Comparison of ENCODE assay signal across 8 cellular contexts in genomic region chr15:79970921-79971434, GRCh38. TPM values are rescaled to one million over a fixed set of nuclear protein-coding genes. Genes with fewer than 3 reads are reported as not detected.
DNase-seq lines count a peak whose midpoint lies in the region; ATAC-seq and TF ChIP-seq lines count a peak whose summit lies in the region.

TSS of gene BCL2A1 (minus strand) at chr15:79971196. CDS start at chr15:79971119, 77 bp downstream.

- H3K27me3 Mint-ChIP-seq in activated naive CD8-positive, alpha-beta T cell treated with anti-CD3 and anti-CD28 coated beads, Interleukin-2, amount 50 U/mL, for 24 hours = no peaks in the 10 kb centered on the region
- peaks cover 3% of the 10 kb centered on the region for H3K27me3 Mint-ChIP-seq in type B pancreatic cell

- H3K27ac ChIP-seq in SK-N-SH (ENCODE audit: low read depth in 2 of 2, low read length in 1 of 2) (no peak within 1 kb of the TSS), upper lobe of left lung (peak within 1 kb of the TSS; percentile 77 to 83 (median 78))

- H3K9ac ChIP-seq in SK-N-SH = no peak within 1 kb of the TSS

- no peaks in the 10 kb centered on the region for H3K27me3 ChIP-seq in SK-N-SH (ENCODE audit: insufficient read depth)
- H3K27me3 ChIP-seq in upper lobe of left lung = no peaks in the 10 kb centered on the region

- peak within 1 kb of the TSS; percentile 98 for H3K27ac Mint-ChIP-seq in activated naive CD8-positive, alpha-beta T cell treated with anti-CD3 and anti-CD28 coated beads, Interleukin-2, amount 50 U/mL, for 24 hours
- H3K27ac Mint-ChIP-seq in type B pancreatic cell = no peak within 1 kb of the TSS

- POLR2A ChIA-PET in SK-N-SH (lab: Yijun Ruan, JAX) = no interaction called here

- no peak for TF ChIP-seq RAD21 in SK-N-SH (IDR thresholded peaks at IDR 0.05; ENCODE audit: low read length)

- TF ChIP-seq CTCF in SK-N-SH (IDR thresholded peaks at IDR 0.05) (no peak), upper lobe of left lung (IDR thresholded peaks at IDR 0.05) (no peak), type B pancreatic cell (conservative IDR thresholded peaks at IDR 0.05) (no peak)

- H3K9me3 ChIP-seq in SK-N-SH = no peaks in the 10 kb centered on the region
- no peaks in the 10 kb centered on the region for H3K9me3 ChIP-seq in upper lobe of left lung

- H3K36me3 ChIP-seq in SK-N-SH (replicated peaks in 1 of 2; ENCODE audit: control insufficient read depth in 1 of 2, insufficient read depth in 2 of 2, low read length in 1 of 2) (no peaks in the 10 kb centered on the region), upper lobe of left lung (no peaks in the 10 kb centered on the region)

- 25% methylated on average over 6 of the region's 6 CpGs for WGBS in SK-N-SH (ENCODE audit: low lambda C conversion rate)
- 25 to 35% methylated on average over 6 of the region's 6 CpGs for WGBS in upper lobe of left lung, 2 donors

- no peaks in the 10 kb centered on the region for H3K9me2 ChIP-seq in SK-N-SH

- H3K9me3 Mint-ChIP-seq in activated naive CD8-positive, alpha-beta T cell treated with anti-CD3 and anti-CD28 coated beads, Interleukin-2, amount 50 U/mL, for 24 hours = no peaks in the 10 kb centered on the region
- no peaks in the 10 kb centered on the region for H3K9me3 Mint-ChIP-seq in type B pancreatic cell

- no peak for DNase-seq in SK-N-SH
- peak; percentile 62 for DNase-seq in activated naive CD8-positive, alpha-beta T cell treated with anti-CD3 and anti-CD28 coated beads, Interleukin-2, amount 50 U/mL, for 24 hours
- DNase-seq in mesenteric fat pad (ENCODE audit: low spot score) = no peak
- peak in 1 of 2 donors; percentile 58 for DNase-seq in upper lobe of left lung
- no peak for DNase-seq in type B pancreatic cell (ENCODE audit: extremely low spot score, unreplicated experiment)
- no peak for DNase-seq in NCI-H2171 (lab: John Stamatoyannopoulos, UW)

- H3K4me1 ChIP-seq in SK-N-SH (ENCODE audit: control insufficient read depth in 1 of 2, insufficient read depth in 2 of 2, low read depth in 1 of 2, low read length in 1 of 2) (no peaks in the 10 kb centered on the region), upper lobe of left lung (peaks cover 0 to 12% (median 5%) of the 10 kb centered on the region in 4 donors)

- H3K4me2 ChIP-seq in SK-N-SH = peak within 1 kb of the TSS; percentile 14; the same call in 1 of the 2 replicates

- H3F3A ChIP-seq in SK-N-SH (replicated peaks; ENCODE audit: insufficient read depth) = no peaks in the 10 kb centered on the region

- TF ChIP-seq POLR2A in upper lobe of left lung (IDR thresholded peaks at IDR 0.05) = peak in 2 of 4 donors; percentile 25 to 87

- no peaks in the 10 kb centered on the region for H4K20me1 ChIP-seq in SK-N-SH (ENCODE audit: insufficient read depth)

- ATAC-seq in GM18858 (IDR thresholded peaks at IDR 0.05; ENCODE audit: unreplicated experiment) (peak; percentile 52), HG03066 (IDR thresholded peaks at IDR 0.05; ENCODE audit: low read depth, unreplicated experiment) (peak; percentile 63), upper lobe of left lung (ENCODE audit: low FRiP score in 2 of 2) (peak; percentile 75 to 83)
- ATAC-seq in activated naive CD8-positive, alpha-beta T cell treated with anti-CD3 and anti-CD28 coated beads, Interleukin-2, amount 50 U/mL, for 24 hours = peak; percentile 76

- H3K4me3 ChIP-seq in SK-N-SH (ENCODE audit: low read depth in 2 of 2, low read length in 1 of 2) = no peak within 1 kb of the TSS
- H3K4me3 ChIP-seq in upper lobe of left lung = peak within 1 kb of the TSS in 3 of 4 donors; percentile 18 to 45 (median 34)

- H3K36me3 Mint-ChIP-seq in activated naive CD8-positive, alpha-beta T cell treated with anti-CD3 and anti-CD28 coated beads, Interleukin-2, amount 50 U/mL, for 24 hours (ENCODE audit: low read depth) = peaks cover 20% of the 10 kb centered on the region
- H3K36me3 Mint-ChIP-seq in type B pancreatic cell = no peaks in the 10 kb centered on the region

- peak within 1 kb of the TSS; percentile 95 for H3K4me3 Mint-ChIP-seq in activated naive CD8-positive, alpha-beta T cell treated with anti-CD3 and anti-CD28 coated beads, Interleukin-2, amount 50 U/mL, for 24 hours
- H3K4me3 Mint-ChIP-seq in type B pancreatic cell = no peak within 1 kb of the TSS

- H3K4me1 Mint-ChIP-seq in activated naive CD8-positive, alpha-beta T cell treated with anti-CD3 and anti-CD28 coated beads, Interleukin-2, amount 50 U/mL, for 24 hours = peaks cover 63% of the 10 kb centered on the region
- no peaks in the 10 kb centered on the region for H3K4me1 Mint-ChIP-seq in type B pancreatic cell (ENCODE audit: unreplicated experiment)

- no peak for TF ChIP-seq EP300 in SK-N-SH (IDR thresholded peaks at IDR 0.05; ENCODE audit: borderline replicate concordance in 1 of 2, low read depth in 1 of 2, low read length in 1 of 2)
- peak in 2 of 4 donors; percentile 16 to 77 for TF ChIP-seq EP300 in upper lobe of left lung (IDR thresholded peaks at IDR 0.05)

- CTCF ChIA-PET in SK-N-SH (lab: Yijun Ruan, JAX) = no interaction called here

- H3K79me2 ChIP-seq in SK-N-SH (ENCODE audit: insufficient read depth) = no peaks in the 10 kb centered on the region

- no peak within 1 kb of the TSS for H2AFZ ChIP-seq in SK-N-SH (ENCODE audit: low read depth)

TF ChIP-seq in SK-N-SH, 30 proteins besides CTCF, POLR2A, EP300 and RAD21:
- TF ChIP-seq NFIC (IDR thresholded peaks at IDR 0.05; ENCODE audit: borderline replicate concordance) = 0 out of 2 replicates have a peak, but pooled peaks have one; percentile 4
- no peak for TF ChIP-seq SIN3A (IDR thresholded peaks at IDR 0.05; ENCODE audit: borderline replicate concordance, low read depth, low read length)

RNA-seq across cellular contexts. Expression of gene BCL2A1, which starts in this region (rescaled TPM):
- 0.08 and 0.16 TPM in 2 replicates for polyA plus RNA-seq in SK-N-SH (2012; rRNA removed)
- 0.05 and 0.06 TPM in 2 replicates for polyA plus RNA-seq in SK-N-SH (2012; cell fraction: cytosol; rRNA removed)
- polyA plus RNA-seq in SK-N-SH (2012; cell fraction: nucleus; rRNA removed) = 0.11 TPM in 1 of 2 replicates, not detected in the other
- total RNA-seq in mesenteric fat pad (18.1 TPM), upper lobe of left lung (10 to 100 TPM; 11.5 to 81.9 (median 43.7) TPM), type B pancreatic cell (ENCODE audit: low replicate concordance) (not detected in 2 replicates)

Comparison
In these comparisons a context has a peak if more than half of its experiments do, and no peak if none do; other contexts are left out.
1. RNA of gene BCL2A1 (total RNA-seq): 11.5 to 81.9 TPM in upper lobe of left lung and 18.1 TPM in mesenteric fat pad (single experiment); not detected in type B pancreatic cell; every median in the first group is over 10 times any median in the second.
2. H3K27ac ChIP-seq: peak in upper lobe of left lung (4 of 4); none in SK-N-SH (0 of 2).
3. H3K4me3 ChIP-seq: peak in upper lobe of left lung (3 of 4); none in SK-N-SH (0 of 2).
4. Peak in every context shown above with its lines, with median percentiles within 50 percentile points of each other: ATAC-seq.